23 cellular contexts compared by ENCODE assay signal in the genomic region with DNA sequence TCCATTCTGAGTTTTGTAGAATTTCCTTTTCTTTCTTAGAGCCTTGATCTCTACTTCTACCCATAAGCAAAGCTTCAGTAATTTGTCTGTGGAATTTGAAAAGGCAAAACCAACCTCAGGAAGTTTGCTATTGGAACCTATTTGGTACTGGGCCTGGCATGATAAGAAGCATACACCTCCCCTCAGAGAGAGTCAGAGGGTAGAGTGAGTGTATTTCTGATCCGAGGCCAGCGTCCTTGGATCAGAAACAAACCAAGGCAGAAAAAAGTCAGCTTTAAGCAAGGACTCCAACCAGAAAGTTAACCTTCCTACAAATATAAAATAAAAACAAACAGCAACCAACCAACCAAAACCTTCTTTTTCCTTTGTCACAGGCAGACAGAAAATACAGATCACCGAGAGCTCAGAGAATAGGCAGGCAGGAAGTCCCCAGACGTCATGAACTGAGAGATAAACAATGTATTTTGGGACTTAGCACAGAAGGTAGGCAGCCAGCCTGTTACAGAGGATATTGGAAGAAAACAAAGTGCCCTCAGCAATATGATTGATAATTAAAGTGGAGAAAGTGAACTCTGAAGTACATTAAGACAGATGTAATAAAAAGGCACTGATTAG.
A peak's percentile ranks its signal among the peaks of the same experiment; 100 is the strongest.
DNase-seq lines count a peak whose midpoint lies in the region; ATAC-seq and TF ChIP-seq lines count a peak whose summit lies in the region.
"Had no signal": no experiment of that assay in that cellular context is flagged by ENCODE, and none has a peak within 500 bp of the region (broad histone marks: within the 10 kb centered on the region; RNA-seq: fewer than 3 reads in every experiment).

No MANE protein-coding gene starts in this region.

- H3K9ac ChIP-seq in subcutaneous abdominal adipose tissue (ENCODE audit: low read length in 5 of 5), result no peak overlapping the region

- H3K4me3 Mint-ChIP-seq in activated T-helper 2 cell treated with anti-CD3 and anti-CD28 coated beads, Interferon-gamma antibody, Interleukin-2, Interleukin-4, amounts not matched to agents 10 μg/mL and 5 μg/mL and 100 μg/mL, durations not matched to agents 14 hours and 24 hours and 36 hours (ENCODE audit: low read depth), result no peak overlapping the region
- H3K4me3 Mint-ChIP-seq: activated CD4-positive, alpha-beta memory T cell treated with anti-CD3 and anti-CD28 coated beads for 36 hours; activated naive CD4-positive, alpha-beta T cell treated with anti-CD3 and anti-CD28 coated beads, Interleukin-2, amount 50 U/mL, for 24 hours; CD14-positive monocyte had no signal

- ATAC-seq in GM21723 (IDR thresholded peaks at IDR 0.05; ENCODE audit: unreplicated experiment), result peak; percentile 59
- ATAC-seq: activated CD4-positive, CD25-positive, alpha-beta regulatory T cell treated with anti-CD3 and anti-CD28 coated beads, Interleukin-2, amount 50 U/mL, for 24 hours; psoas muscle had no signal

- H3K9me3 Mint-ChIP-seq in activated T-helper 2 cell treated with anti-CD3 and anti-CD28 coated beads, Interferon-gamma antibody, Interleukin-2, Interleukin-4, amounts not matched to agents 10 μg/mL and 5 μg/mL and 100 μg/mL, durations not matched to agents 14 hours and 24 hours and 36 hours, result no peaks in the 10 kb centered on the region
- H3K9me3 Mint-ChIP-seq: activated CD4-positive, alpha-beta memory T cell treated with anti-CD3 and anti-CD28 coated beads for 36 hours; activated naive CD4-positive, alpha-beta T cell treated with anti-CD3 and anti-CD28 coated beads, Interleukin-2, amount 50 U/mL, for 24 hours had no signal

- no peak overlapping the region for H3K27ac Mint-ChIP-seq in activated T-helper 2 cell treated with anti-CD3 and anti-CD28 coated beads, Interferon-gamma antibody, Interleukin-2, Interleukin-4, amounts not matched to agents 10 μg/mL and 5 μg/mL and 100 μg/mL, durations not matched to agents 14 hours and 24 hours and 36 hours
- H3K27ac Mint-ChIP-seq: activated CD4-positive, alpha-beta memory T cell treated with anti-CD3 and anti-CD28 coated beads for 36 hours; activated naive CD4-positive, alpha-beta T cell treated with anti-CD3 and anti-CD28 coated beads, Interleukin-2, amount 50 U/mL, for 24 hours; CD14-positive monocyte had no signal

- no peaks in the 10 kb centered on the region for H3K27me3 Mint-ChIP-seq in activated T-helper 2 cell treated with anti-CD3 and anti-CD28 coated beads, Interferon-gamma antibody, Interleukin-2, Interleukin-4, amounts not matched to agents 10 μg/mL and 5 μg/mL and 100 μg/mL, durations not matched to agents 14 hours and 24 hours and 36 hours (ENCODE audit: low read depth)

- H3K4me2 ChIP-seq in OCI-LY7 (ENCODE audit: low read length), result peak overlapping the region; percentile 25; the same call in 1 of the 2 replicates

- no peak overlapping the region for H3K27ac ChIP-seq in OCI-LY7 (ENCODE audit: low read depth, low read length, poor library complexity, severe bottlenecking)
- H3K27ac ChIP-seq in subcutaneous abdominal adipose tissue (ENCODE audit: low read depth, low read length), result peak overlapping the region; percentile 12
- H3K27ac ChIP-seq: psoas muscle had no signal

- H3K79me2 ChIP-seq in OCI-LY7 (ENCODE audit: insufficient read depth, low read depth, low read length), result no peaks in the 10 kb centered on the region

- H3K4me3 ChIP-seq in OCI-LY7 (ENCODE audit: low read depth, low read length, poor library complexity, severe bottlenecking), result no peak overlapping the region
- no peak overlapping the region for H3K4me3 ChIP-seq in subcutaneous abdominal adipose tissue (ENCODE audit: low read depth in 1 of 5, low read length in 5 of 5)
- H3K4me3 ChIP-seq: psoas muscle had no signal

- H3K4me1 ChIP-seq in OCI-LY7 (ENCODE audit: insufficient read depth, low read length, poor library complexity, severe bottlenecking) (peaks cover 18% of the 10 kb centered on the region), subcutaneous abdominal adipose tissue (ENCODE audit: control insufficient read depth in 5 of 5, insufficient read depth in 5 of 5, low read length in 5 of 5) (peaks cover 0 to 5% (median 0%) of the 10 kb centered on the region in 5 donors)
- H3K4me1 ChIP-seq: psoas muscle had no signal

- DNase-seq in OCI-LY7 (ENCODE audit: low spot score) (peak; percentile 45), kidney glomerular epithelial cell (lab: John Stamatoyannopoulos, UW) (peak; percentile 6), NCI-H187 treated with DMSO at 0.1 percent for 48 hours (lab: John Stamatoyannopoulos, UW) (no peak), DMS53 treated with DMSO at 0.1 percent for 48 hours (lab: John Stamatoyannopoulos, UW; ENCODE audit: unreplicated experiment) (no peak), hypothalamus (lab: John Stamatoyannopoulos, UW) (no peak)
- no peak for DNase-seq in activated T-helper 2 cell treated with anti-CD3 and anti-CD28 coated beads, Interferon-gamma antibody, Interleukin-2, Interleukin-4, amounts not matched to agents 10 μg/mL and 5 μg/mL and 100 μg/mL, durations not matched to agents 14 hours and 24 hours and 36 hours (ENCODE audit: low spot score)
- DNase-seq: activated CD4-positive, alpha-beta memory T cell treated with anti-CD3 and anti-CD28 coated beads for 36 hours; activated CD8-positive, alpha-beta memory T cell treated with anti-CD3 and anti-CD28 coated beads, Interleukin-2, amount 50 U/mL, for 48 hours; caudate nucleus; dermis blood vessel endothelial cell; mammary epithelial cell; NCI-H2171; NCI-H510A treated with DMSO at 0.1 percent for 48 hours; NK-92 treated with Interleukin-12 subunit alpha and Interleukin-12 subunit beta, amount 100 ng/mL, for 24 hours; psoas muscle; SHP77 treated with DMSO at 0.1 percent for 48 hours; stimulated activated naive CD4-positive, alpha-beta T cell; T-helper 9 cell had no signal

- H3K4me1 Mint-ChIP-seq in activated T-helper 2 cell treated with anti-CD3 and anti-CD28 coated beads, Interferon-gamma antibody, Interleukin-2, Interleukin-4, amounts not matched to agents 10 μg/mL and 5 μg/mL and 100 μg/mL, durations not matched to agents 14 hours and 24 hours and 36 hours (ENCODE audit: low read depth), result no peaks in the 10 kb centered on the region
- H3K4me1 Mint-ChIP-seq: activated naive CD4-positive, alpha-beta T cell treated with anti-CD3 and anti-CD28 coated beads, Interleukin-2, amount 50 U/mL, for 24 hours; CD14-positive monocyte had no signal

- POLR2A ChIA-PET in OCI-LY7 (lab: Charles Lee), result no interaction called here

- no peaks in the 10 kb centered on the region for H3K27me3 ChIP-seq in subcutaneous abdominal adipose tissue (ENCODE audit: control insufficient read depth in 5 of 5, insufficient read depth in 4 of 5, low read length in 5 of 5)

- H3K36me3 Mint-ChIP-seq in activated T-helper 2 cell treated with anti-CD3 and anti-CD28 coated beads, Interferon-gamma antibody, Interleukin-2, Interleukin-4, amounts not matched to agents 10 μg/mL and 5 μg/mL and 100 μg/mL, durations not matched to agents 14 hours and 24 hours and 36 hours (ENCODE audit: low read depth), result no peaks in the 10 kb centered on the region
- H3K36me3 Mint-ChIP-seq: activated CD4-positive, alpha-beta memory T cell treated with anti-CD3 and anti-CD28 coated beads for 36 hours; activated naive CD4-positive, alpha-beta T cell treated with anti-CD3 and anti-CD28 coated beads, Interleukin-2, amount 50 U/mL, for 24 hours; CD14-positive monocyte had no signal

- no TSS peak for BruUV-seq in OCI-LY7 (replicated peaks; lab: Mats Ljungman, UMichigan)

- no peak for TF ChIP-seq CTCF in OCI-LY7 (conservative IDR thresholded peaks at IDR 0.05; ENCODE audit: low read length)

- no peaks in the 10 kb centered on the region for H4K20me1 ChIP-seq in OCI-LY7 (ENCODE audit: insufficient read depth, low read length)

- intact Hi-C loops in OCI-LY7 (cut with micrococcal nuclease; ENCODE audit: unreplicated experiment), result no loop called here
- intact Hi-C loops in activated T-helper 2 cell treated with anti-CD3 and anti-CD28 coated beads, Interferon-gamma antibody, Interleukin-2, Interleukin-4, amounts not matched to agents 10 μg/mL and 5 μg/mL and 100 μg/mL, durations not matched to agents 14 hours and 24 hours and 36 hours (cut with micrococcal nuclease), result no loop called here

- no peaks in the 10 kb centered on the region for H3K9me3 ChIP-seq in OCI-LY7 (ENCODE audit: low read length)
- H3K9me3 ChIP-seq in subcutaneous abdominal adipose tissue (ENCODE audit: control insufficient read depth in 5 of 5, low read length in 5 of 5), result no peaks in the 10 kb centered on the region
- H3K9me3 ChIP-seq: psoas muscle had no signal

- H3K36me3 ChIP-seq in OCI-LY7 (ENCODE audit: insufficient read depth, low read length) (no peaks in the 10 kb centered on the region), subcutaneous abdominal adipose tissue (ENCODE audit: control insufficient read depth in 5 of 5, insufficient read depth in 5 of 5, low read length in 5 of 5) (no peaks in the 10 kb centered on the region)

- peak overlapping the region; percentile 72 for H2AFZ ChIP-seq in OCI-LY7 (ENCODE audit: low read length)

- H3K9me2 ChIP-seq in OCI-LY7 (ENCODE audit: insufficient read depth, low read length), result no peaks in the 10 kb centered on the region

- CTCF ChIA-PET in OCI-LY7 (lab: Charles Lee; ENCODE audit: unreplicated experiment), result no interaction called here

Comparison
In these comparisons a context has a peak if more than half of its experiments do, and no peak if none do; other contexts are left out.
1. DNase-seq: peak in OCI-LY7 (single experiment) and kidney glomerular epithelial cell (single experiment); none in NCI-H187 treated with DMSO at 0.1 percent for 48 hours (single experiment), DMS53 treated with DMSO at 0.1 percent for 48 hours (single experiment), hypothalamus (0 of 51) and activated T-helper 2 cell treated with anti-CD3 and anti-CD28 coated beads, Interferon-gamma antibody, Interleukin-2, Interleukin-4, amounts not matched to agents 10 μg/mL and 5 μg/mL and 100 μg/mL, durations not matched to agents 14 hours and 24 hours and 36 hours (single experiment).